Comparison of ENCODE assay signal across 1 cellular context in genomic region chr5:9617191-9617590, GRCh38.
TF ChIP-seq lines count a peak whose summit lies in the region.

No MANE protein-coding gene starts in this region.

TF ChIP-seq in IMR-90, 13 proteins besides CTCF, POLR2A, EP300 and RAD21:
- no peak for TF ChIP-seq ELK1 (IDR thresholded peaks at IDR 0.05; ENCODE audit: borderline replicate concordance, low read depth, low read length)
- TF ChIP-seq USF2 (IDR thresholded peaks at IDR 0.05; ENCODE audit: low read depth, low read length) = no peak
- no peak for TF ChIP-seq BHLHE40 (IDR thresholded peaks at IDR 0.05; ENCODE audit: low read depth, low read length)
- no peak for TF ChIP-seq MXI1 (IDR thresholded peaks at IDR 0.05; ENCODE audit: borderline replicate concordance, low read depth, low read length)
- no peak for TF ChIP-seq NFE2L2 (IDR thresholded peaks at IDR 0.05; ENCODE audit: low read depth, low read length)
- no peak for TF ChIP-seq MAZ (IDR thresholded peaks at IDR 0.05; ENCODE audit: borderline replicate concordance, low read depth, low read length)
- TF ChIP-seq CHD1 (IDR thresholded peaks at IDR 0.05; ENCODE audit: low read depth, low read length) = no peak
- TF ChIP-seq RFX5 (IDR thresholded peaks at IDR 0.05; ENCODE audit: low read depth, low read length) = no peak
- no peak for TF ChIP-seq RCOR1 (IDR thresholded peaks at IDR 0.05; ENCODE audit: insufficient replicate concordance, low read length)
- no peak for TF ChIP-seq MAFK (IDR thresholded peaks at IDR 0.05; ENCODE audit: low read depth, low read length)
- TF ChIP-seq SMC3 (IDR thresholded peaks at IDR 0.05; ENCODE audit: low read depth, low read length) = no peak
- TF ChIP-seq FOS (IDR thresholded peaks at IDR 0.05; ENCODE audit: low read depth, low read length) = no peak
- no peak for TF ChIP-seq CEBPB (IDR thresholded peaks at IDR 0.05; ENCODE audit: low read depth, low read length)
